8 cellular contexts compared by ENCODE assay signal in genomic region chr16:58128181-58128631, GRCh38. TPM values are rescaled to one million over a fixed set of nuclear protein-coding genes. Genes with fewer than 3 reads are reported as not detected.
DNase-seq lines count a peak whose midpoint lies in the region; ATAC-seq and TF ChIP-seq lines count a peak whose summit lies in the region.

No MANE protein-coding gene starts in this region.

- H3K56ac ChIP-seq in H9 (ENCODE audit: insufficient read length, low read depth, low read length), result no peak overlapping the region

- TF ChIP-seq CTCF in H9 (conservative IDR thresholded peaks at IDR 0.05), result no peak
- no peak for TF ChIP-seq CTCF in WTC11 (IDR thresholded peaks at IDR 0.05)
- TF ChIP-seq CTCF in omental fat pad (IDR thresholded peaks at IDR 0.05), result no peak
- TF ChIP-seq CTCF in GM20000 (IDR thresholded peaks at IDR 0.05; ENCODE audit: extremely low read depth, missing control alignments), result no peak

- no peak overlapping the region for H2BK120ac ChIP-seq in H9 (ENCODE audit: low read depth, low read length, poor library complexity, severe bottlenecking)

- WGBS in H9 (ENCODE audit: extremely low coverage, insufficient read length, low lambda C conversion rate), result no CpG with 5 or more reads among the region's 6 CpGs
- WGBS in right cardiac atrium, result 2% methylated on average over 6 of the region's 6 CpGs

- no peak overlapping the region for H2BK12ac ChIP-seq in H9 (ENCODE audit: insufficient read length, low read depth, low read length)

- H3K9me3 ChIP-seq in H9 (ENCODE audit: control insufficient read depth, low read depth, low read length) (no peaks in the 10 kb centered on the region), right cardiac atrium (ENCODE audit: control insufficient read depth, low read length) (no peaks in the 10 kb centered on the region)

- H3K18ac ChIP-seq in H9 (ENCODE audit: insufficient read length, low read depth, low read length), result no peak overlapping the region

- H3K27me3 ChIP-seq in H9 (ENCODE audit: insufficient read depth, low read length) (no peaks in the 10 kb centered on the region), right cardiac atrium (ENCODE audit: control insufficient read depth, insufficient read depth) (no peaks in the 10 kb centered on the region)

- H3K23me2 ChIP-seq in H9 (ENCODE audit: insufficient read length, low read depth, low read length, poor library complexity, severe bottlenecking), result peaks cover 6% of the 10 kb centered on the region

- no peak overlapping the region for H2AFZ ChIP-seq in H9 (ENCODE audit: low read length)

- peak overlapping the region; percentile 89 to 94 for H3K4me3 Mint-ChIP-seq in H9
- peak overlapping the region; percentile 87 for H3K4me3 Mint-ChIP-seq in WTC11

- POLR2A ChIA-PET in WTC11 (lab: Charles Lee), result interaction anchor here (1.1 to 2.9 kb wide), 3 partner anchors 7 to 101 kb away, joined by 3 to 29 read pairs (median 4); partner anchors contain the start of gene MMP15

- H2AK5ac ChIP-seq in H9 (ENCODE audit: insufficient read length, low read length), result no peak overlapping the region

- peak overlapping the region in 1 of 3 experiments; percentile 97; a peak in 1 of 7 replicates for H3K27ac Mint-ChIP-seq in H9
- H3K27ac Mint-ChIP-seq in WTC11, result peak overlapping the region; percentile 63; the same call in 1 of the 2 replicates

- no peak overlapping the region for H3K14ac ChIP-seq in H9 (ENCODE audit: insufficient read depth, low read length)

- peak overlapping the region; percentile 60 for H3K9ac ChIP-seq in H9 (ENCODE audit: extremely low read depth, insufficient read length, low read length)

- no peak overlapping the region for H2BK15ac ChIP-seq in H9 (ENCODE audit: low read depth, low read length)

- H4K5ac ChIP-seq in H9 (ENCODE audit: insufficient read length, low read depth, low read length), result no peak overlapping the region

- no peak overlapping the region for H3T11ph ChIP-seq in H9 (ENCODE audit: low read length)

- peaks cover 29 to 30% of the 10 kb centered on the region in 2 experiments for H3K4me1 Mint-ChIP-seq in H9
- peaks cover 29% of the 10 kb centered on the region for H3K4me1 Mint-ChIP-seq in WTC11

- H4K91ac ChIP-seq in H9 (ENCODE audit: insufficient read length, low read depth, low read length), result no peak overlapping the region

- H3K79me1 ChIP-seq in H9 (ENCODE audit: insufficient read depth, low read depth, low read length, poor library complexity, severe bottlenecking), result peaks cover 13% of the 10 kb centered on the region

- no peak overlapping the region for H4K8ac ChIP-seq in H9 (replicated peaks; ENCODE audit: insufficient read length, low read depth, low read length)

- no peak overlapping the region for H2BK5ac ChIP-seq in H9 (ENCODE audit: insufficient read length, low read length)

- H3K4me1 ChIP-seq in H9 (ENCODE audit: insufficient read depth, low read length) (peaks cover 10% of the 10 kb centered on the region), right cardiac atrium (ENCODE audit: control insufficient read depth, insufficient read depth, low read length) (peaks cover 3% of the 10 kb centered on the region)

- DNase-seq in H9 (no peak), WTC11 (ENCODE audit: low spot score) (no peak), right cardiac atrium (no peak), skeletal muscle cell (ENCODE audit: low read depth) (no peak), omental fat pad (ENCODE audit: low spot score) (no peak), NCI-H446 treated with DMSO at 0.1 percent for 48 hours (lab: John Stamatoyannopoulos, UW) (no peak), GM20000 (ENCODE audit: low spot score) (no peak)
- DNase-seq in stimulated activated CD4-positive, alpha-beta T cell treated with anti-CD3 and anti-CD28 coated beads, Interleukin-1b, Interleukin-23, amount 100 ng/mL, for 48 hours, result no peak

- no peaks in the 10 kb centered on the region for H4K20me1 ChIP-seq in H9 (ENCODE audit: control insufficient read depth, insufficient read depth, insufficient read length)

- H2BK20ac ChIP-seq in H9 (ENCODE audit: low read depth, low read length, poor library complexity, severe bottlenecking), result no peak overlapping the region

- H3K4me3 ChIP-seq in right cardiac atrium (ENCODE audit: low read length), result peak overlapping the region; percentile 99
- peak overlapping the region; percentile 90 for H3K4me3 ChIP-seq in skeletal muscle cell (ENCODE audit: low read depth, low read length)

- no peak overlapping the region for H3K27ac ChIP-seq in H9 (ENCODE audit: insufficient read length, low read depth, low read length)
- peak overlapping the region; percentile 57 for H3K27ac ChIP-seq in right cardiac atrium (ENCODE audit: low read length)

- H3K36me3 Mint-ChIP-seq in H9 (ENCODE audit: insufficient read depth in 1 of 3, low read depth in 3 of 3) (no peaks in the 10 kb centered on the region), WTC11 (no peaks in the 10 kb centered on the region)

- no peak overlapping the region for H3K4ac ChIP-seq in H9 (ENCODE audit: low read depth, low read length)

- CTCF ChIA-PET in WTC11 (lab: Charles Lee), result interaction anchor here (0.6 to 3.3 kb wide), 10 partner anchors 21 to 110 kb away, joined by 3 to 17 read pairs (median 8); partner anchors contain the start of gene MMP15

- no peak for ATAC-seq in WTC11
- no peak for ATAC-seq in right cardiac atrium
- no peak for ATAC-seq in omental fat pad (ENCODE audit: low FRiP score)

- intact Hi-C loops in right cardiac atrium (cut with DNase I), result no loop called here

- H3K27me3 Mint-ChIP-seq in H9 (ENCODE audit: low read depth), result no peaks in the 10 kb centered on the region
- H3K27me3 Mint-ChIP-seq in WTC11 (ENCODE audit: low read depth), result no peaks in the 10 kb centered on the region

- H3K9me3 Mint-ChIP-seq in H9, result no peaks in the 10 kb centered on the region; a peak in 1 of 5 replicates
- no peaks in the 10 kb centered on the region for H3K9me3 Mint-ChIP-seq in WTC11

- no peak overlapping the region for H3K23ac ChIP-seq in H9 (ENCODE audit: insufficient read length, low read depth, low read length)

- H3K4me2 ChIP-seq in H9 (ENCODE audit: insufficient read depth, insufficient read length, low read length), result peak overlapping the region; percentile 86

- peaks cover 25% of the 10 kb centered on the region for H3K79me2 ChIP-seq in H9 (ENCODE audit: insufficient read depth, low read length)

TF ChIP-seq in WTC11, 78 proteins besides CTCF, POLR2A, EP300 and RAD21 (continues in another document):
- TF ChIP-seq TCF7 (CRISPR knock-in tag; IDR thresholded peaks at IDR 0.05; ENCODE audit: low read depth), result no peak
- TF ChIP-seq ZBTB43 (CRISPR knock-in tag; IDR thresholded peaks at IDR 0.05), result no peak
- no peak for TF ChIP-seq ZNF416 (CRISPR knock-in tag; IDR thresholded peaks at IDR 0.05)
- TF ChIP-seq ZSCAN18 (CRISPR knock-in tag; IDR thresholded peaks at IDR 0.05), result no peak
- TF ChIP-seq IRF2 (CRISPR knock-in tag; IDR thresholded peaks at IDR 0.05; ENCODE audit: borderline replicate concordance, low read depth), result no peak
- TF ChIP-seq NFYB (CRISPR knock-in tag; conservative IDR thresholded peaks at IDR 0.05; ENCODE audit: low read depth), result no peak
- no peak for TF ChIP-seq HMGXB4 (CRISPR knock-in tag; IDR thresholded peaks at IDR 0.05)
- TF ChIP-seq EMX1 (CRISPR knock-in tag; IDR thresholded peaks at IDR 0.05), result no peak
- TF ChIP-seq SMAD4 (CRISPR knock-in tag; IDR thresholded peaks at IDR 0.05), result no peak

RNA-seq across cellular contexts. Expression of gene CFAP20, which starts 1.0 kb away (rescaled TPM):
- total RNA-seq in H9 (2021) (60.4 and 61.8 TPM in 2 replicates), WTC11 (2021) (41.9 to 46.9 TPM (median 42.4 TPM) in 3 replicates), right cardiac atrium (10 to 100 TPM; 30.4 to 36.2 (median 33.5) TPM), omental fat pad (10 to 100 TPM; 28.5 to 39.2 (median 33.8) TPM)
- 36.2 TPM for polyA plus RNA-seq in right cardiac atrium
